31 cellular contexts compared by ENCODE assay signal in genomic region chr12:26761775-26762174, GRCh38.
"Had no signal": no experiment of that assay in that cellular context is flagged by ENCODE, and none has a peak within 500 bp of the region (broad histone marks: within the 10 kb centered on the region; RNA-seq: fewer than 3 reads in every experiment).

No MANE protein-coding gene starts in this region.

- H3K4me3 ChIP-seq: neural progenitor cell, ovary, psoas muscle, skin epidermis, smooth muscle cell, spleen, suprapubic skin, testis, tibial nerve, upper lobe of left lung, vagina had no signal

- H3K27me3 ChIP-seq: neural progenitor cell, ovary, spleen, suprapubic skin, testis, tibial nerve, upper lobe of left lung, vagina had no signal

- ATAC-seq: naive thymus-derived CD4-positive, alpha-beta T cell; natural killer cell; psoas muscle; right cardiac atrium; sciatic nerve; stimulated activated memory B cell treated with anti-CD40 and anti-IgM and Interleukin-4, amounts not matched to agents 10 μg/mL and 1 μg/mL and 100 μg/mL, for 72 hours; stimulated activated naive CD8-positive, alpha-beta T cell treated with anti-CD3 and anti-CD28 coated beads, Interleukin-15, amount 100 ng/mL, for 72 hours; stimulated activated naive CD8-positive, alpha-beta T cell treated with anti-CD3 and anti-CD28 coated beads, Interleukin-15, Interleukin-2, amounts not matched to agents 100 U/mL and 50 U/mL, for 24 hours had no signal

- H3K36me3 ChIP-seq: ovary, suprapubic skin, tibial nerve, upper lobe of left lung, vagina had no signal

- H3K9me3 ChIP-seq: ovary, testis had no signal

- DNase-seq: naive thymus-derived CD4-positive, alpha-beta T cell; natural killer cell; occipital lobe; ovary; posterior cingulate gyrus; psoas muscle; right cardiac atrium; spleen; stimulated activated CD4-positive, alpha-beta T cell treated with anti-CD3 and anti-CD28 coated beads, Interleukin-12 subunit alpha, Interleukin-12 subunit beta, amount 100 ng/mL, for 4 hours; stimulated activated CD4-positive, alpha-beta T cell treated with anti-CD3 and anti-CD28 coated beads, Interleukin-1b, Interleukin-23, amount 100 ng/mL, for 48 hours; stimulated activated CD4-positive, alpha-beta T cell treated with anti-CD3 and anti-CD28 coated beads, Interleukin-4, amount 100 ng/mL, for 1 hour; stimulated activated CD4-positive, alpha-beta T cell treated with anti-CD3 and anti-CD28 coated beads, Interleukin-4, amount 100 ng/mL, for 4 hours; stimulated activated CD8-positive, alpha-beta memory T cell treated with anti-CD3 and anti-CD28 coated beads, Interleukin-4, amount 100 ng/mL, for 48 hours; stimulated activated naive CD8-positive, alpha-beta T cell treated with anti-CD3 and anti-CD28 coated beads, Interleukin-15, amount 100 ng/mL, for 72 hours; stimulated activated naive CD8-positive, alpha-beta T cell treated with anti-CD3 and anti-CD28 coated beads, Interleukin-15, Interleukin-2, amounts not matched to agents 100 U/mL and 50 U/mL, for 24 hours; substantia nigra; testis; trophoblast cell; upper lobe of left lung had no signal

- H3K4me3 Mint-ChIP-seq: naive thymus-derived CD4-positive, alpha-beta T cell; natural killer cell; nephron; neural progenitor cell; stimulated activated memory B cell treated with anti-CD40 and anti-IgM and Interleukin-4, amounts not matched to agents 10 μg/mL and 1 μg/mL and 100 μg/mL, for 72 hours; stimulated activated naive CD8-positive, alpha-beta T cell treated with anti-CD3 and anti-CD28 coated beads, Interleukin-15, amount 100 ng/mL, for 72 hours had no signal

- H2AFZ ChIP-seq: neural progenitor cell, parathyroid adenoma had no signal

- H3K27me3 Mint-ChIP-seq: naive thymus-derived CD4-positive, alpha-beta T cell; progenitor cell of endocrine pancreas; stimulated activated memory B cell treated with anti-CD40 and anti-IgM and Interleukin-4, amounts not matched to agents 10 μg/mL and 1 μg/mL and 100 μg/mL, for 72 hours; stimulated activated naive CD8-positive, alpha-beta T cell treated with anti-CD3 and anti-CD28 coated beads, Interleukin-15, amount 100 ng/mL, for 72 hours had no signal

- H3K9ac ChIP-seq: neural progenitor cell, parathyroid adenoma had no signal

- H3K4me2 ChIP-seq: neural progenitor cell, smooth muscle cell had no signal

- H3K4me1 Mint-ChIP-seq: nephron; neural progenitor cell; stimulated activated memory B cell treated with anti-CD40 and anti-IgM and Interleukin-4, amounts not matched to agents 10 μg/mL and 1 μg/mL and 100 μg/mL, for 72 hours had no signal

- H3K36me3 Mint-ChIP-seq: neural progenitor cell had no signal

- H3K4me1 ChIP-seq: neural progenitor cell, parathyroid adenoma, spleen, suprapubic skin, testis, tibial nerve, upper lobe of left lung, vagina had no signal

- H3K27ac ChIP-seq: neural progenitor cell, ovary, parathyroid adenoma, psoas muscle, skin epidermis, spleen, suprapubic skin, testis, tibial nerve, upper lobe of left lung, vagina had no signal

- H3K27ac Mint-ChIP-seq: naive thymus-derived CD4-positive, alpha-beta T cell; nephron; neural progenitor cell; progenitor cell of endocrine pancreas; stimulated activated memory B cell treated with anti-CD40 and anti-IgM and Interleukin-4, amounts not matched to agents 10 μg/mL and 1 μg/mL and 100 μg/mL, for 72 hours; stimulated activated naive CD8-positive, alpha-beta T cell treated with anti-CD3 and anti-CD28 coated beads, Interleukin-15, amount 100 ng/mL, for 72 hours had no signal

- FAIRE-seq: urothelium cell line had no signal
